Comparison of ENCODE assay signal across 20 cellular contexts in the genomic region with DNA sequence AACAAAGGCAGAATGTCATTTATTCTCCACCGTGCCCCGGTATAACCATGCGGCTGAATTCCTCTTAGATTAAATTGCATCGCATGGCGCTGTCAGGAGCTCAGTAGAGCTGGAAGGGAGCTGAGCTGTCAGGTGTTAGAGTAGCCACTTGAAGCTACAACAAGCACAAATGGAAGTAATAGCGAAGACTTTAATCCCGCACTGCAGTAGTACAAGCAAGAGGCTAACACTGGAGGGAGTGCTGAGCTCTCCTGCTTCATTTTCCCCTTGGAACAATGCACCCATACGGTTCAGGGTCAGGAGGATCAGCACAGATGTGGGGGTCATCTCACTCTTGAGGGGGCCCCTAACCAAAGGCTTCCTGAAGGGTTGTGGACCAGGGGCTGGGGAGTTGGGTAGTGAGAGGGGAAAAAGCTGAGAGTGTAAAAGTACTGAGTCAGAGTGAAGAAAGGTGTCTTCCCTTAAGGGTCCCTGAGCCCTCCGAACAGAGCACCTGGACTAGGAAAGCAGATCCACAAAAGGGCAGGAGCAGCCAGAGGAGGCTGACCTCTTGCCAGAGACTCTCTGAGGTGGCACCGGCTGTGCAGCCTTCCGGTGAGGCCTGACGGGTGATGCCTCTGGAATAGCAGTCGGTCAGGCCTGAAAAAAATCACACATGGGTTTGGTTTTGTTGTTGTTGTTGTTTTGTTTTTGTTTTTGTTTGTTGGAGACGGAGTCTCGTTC. TPM values are rescaled to one million over a fixed set of nuclear protein-coding genes. Genes with fewer than 3 reads are reported as not detected.
DNase-seq lines count a peak whose midpoint lies in the region; ATAC-seq, FAIRE-seq and TF ChIP-seq lines count a peak whose summit lies in the region.
"Had no signal": no experiment of that assay in that cellular context is flagged by ENCODE, and none has a peak within 500 bp of the region (broad histone marks: within the 10 kb centered on the region; RNA-seq: fewer than 3 reads in every experiment).

No MANE protein-coding gene starts in this region.

- no peak for DNase-seq in HepG2 (ENCODE audit: low spot score)
- DNase-seq in right lobe of liver, result no peak
- no peak for DNase-seq in chondrocyte (ENCODE audit: low spot score)
- DNase-seq in iPS-NIHi7 (ENCODE audit: extremely low spot score), result peak; percentile 63
- no peak for DNase-seq in hepatic stellate cell (ENCODE audit: low spot score)
- DNase-seq in Caco-2, result no peak
- no peak for DNase-seq in PC-9
- DNase-seq in RWPE1 (ENCODE audit: low spot score), result no peak
- DNase-seq: activated CD8-positive, alpha-beta T cell treated with anti-CD3 and anti-CD28 coated beads, Interleukin-2, amount 10 ng/mL, durations not matched to agents 7 days and 5 days; amniotic stem cell; colonic mucosa; COR-L47; GF-D8; KBM-7; kidney glomerular epithelial cell; NCI-H1105 treated with DMSO at 0.1 percent for 48 hours; OCI-M1; pancreas; stimulated activated naive B cell treated with anti-CD40 and anti-IgM and Interleukin-4, amounts not matched to agents 10 μg/mL and 1 μg/mL and 100 μg/mL, for 72 hours had no signal

- H3K79me2 ChIP-seq in HepG2 (ENCODE audit: insufficient read depth, low read length), result no peaks in the 10 kb centered on the region
- no peaks in the 10 kb centered on the region for H3K79me2 ChIP-seq in PC-9 (ENCODE audit: low read depth)

- no peak for FAIRE-seq in HepG2 (lab: Jason Lieb, UNC)
- FAIRE-seq: pancreas had no signal

- H3K36me3 Mint-ChIP-seq in chondrocyte (ENCODE audit: low read depth) (no peaks in the 10 kb centered on the region), Caco-2 (ENCODE audit: insufficient read depth, unreplicated experiment) (no peaks in the 10 kb centered on the region)
- H3K36me3 Mint-ChIP-seq: stimulated activated naive B cell treated with anti-CD40 and anti-IgM and Interleukin-4, amounts not matched to agents 10 μg/mL and 1 μg/mL and 100 μg/mL, for 72 hours; type B pancreatic cell had no signal

- CTCF ChIA-PET in HepG2 (lab: Yijun Ruan, JAX; ENCODE audit: low intra/inter-chr PET ratio, low total read pairs) (no interaction called here), Caco-2 (lab: Charles Lee) (interaction anchor here (1.6 kb wide), 1 partner anchor 24 kb away, joined by 5 read pairs; no protein-coding TSS in a partner anchor), PC-9 (lab: Charles Lee) (no interaction called here), RWPE1 (lab: Yijun Ruan, JAX) (no interaction called here)

- H3K36me3 ChIP-seq in HepG2 (replicated peaks in 1 of 2; ENCODE audit: control insufficient read depth in 1 of 2, insufficient read depth in 2 of 2, low read length in 2 of 2) (no peaks in the 10 kb centered on the region), right lobe of liver (no peaks in the 10 kb centered on the region), Caco-2 (ENCODE audit: control insufficient read depth, insufficient read depth, low read length) (no peaks in the 10 kb centered on the region), PC-9 (ENCODE audit: low read depth) (no peaks in the 10 kb centered on the region)
- H3K36me3 ChIP-seq: colonic mucosa, pancreas had no signal

- H3K9me3 Mint-ChIP-seq in chondrocyte (ENCODE audit: low read depth) (no peaks in the 10 kb centered on the region), Caco-2 (ENCODE audit: unreplicated experiment) (no peaks in the 10 kb centered on the region)
- H3K9me3 Mint-ChIP-seq: stimulated activated naive B cell treated with anti-CD40 and anti-IgM and Interleukin-4, amounts not matched to agents 10 μg/mL and 1 μg/mL and 100 μg/mL, for 72 hours; type B pancreatic cell had no signal

- intact Hi-C loops in HepG2 (cut with micrococcal nuclease; ENCODE audit: unreplicated experiment), result no loop called here
- intact Hi-C loops in right lobe of liver (cut with DNase I), result no loop called here
- intact Hi-C loops in Caco-2 (cut with micrococcal nuclease; ENCODE audit: unreplicated experiment), result no loop called here
- intact Hi-C loops in PC-9 (cut with micrococcal nuclease; ENCODE audit: unreplicated experiment), result no loop called here

- H3K4me2 ChIP-seq in HepG2 (ENCODE audit: low read depth, low read length), result no peak overlapping the region
- no peak overlapping the region for H3K4me2 ChIP-seq in PC-9

- H3K9me2 ChIP-seq in PC-9 (ENCODE audit: insufficient read depth), result no peaks in the 10 kb centered on the region

- in situ Hi-C loops in HepG2 (cut with HindIII; ENCODE audit: extremely low pct_ligation_motif_present, low pct_unique_long_range_greater_than_20kb), result no loop called here

- no peak overlapping the region for H3K27ac ChIP-seq in HepG2 (ENCODE audit: extremely low read length, insufficient read depth, low read length)
- no peak overlapping the region for H3K27ac ChIP-seq in right lobe of liver
- H3K27ac ChIP-seq in PC-9, result no peak overlapping the region
- H3K27ac ChIP-seq in RWPE1, result no peak overlapping the region
- H3K27ac ChIP-seq: colonic mucosa, pancreas had no signal

- no peaks in the 10 kb centered on the region for H3F3A ChIP-seq in PC-9 (ENCODE audit: insufficient read depth, low read depth)

- H3K9me3 ChIP-seq in HepG2 (ENCODE audit: low read length) (no peaks in the 10 kb centered on the region), right lobe of liver (no peaks in the 10 kb centered on the region), Caco-2 (no peaks in the 10 kb centered on the region), PC-9 (ENCODE audit: insufficient read depth, low read depth) (no peaks in the 10 kb centered on the region)
- H3K9me3 ChIP-seq: colonic mucosa, pancreas had no signal

- POLR2A ChIA-PET in HepG2 (lab: Yijun Ruan, JAX), result no interaction called here
- POLR2A ChIA-PET in Caco-2 (lab: Charles Lee), result no interaction called here
- POLR2A ChIA-PET in PC-9 (lab: Charles Lee; ENCODE audit: unreplicated experiment), result no interaction called here
- POLR2A ChIA-PET in RWPE1 (lab: Yijun Ruan, JAX; ENCODE audit: low non-redundant PET), result no interaction called here

- H2AFZ ChIP-seq in HepG2 (ENCODE audit: low read length) (no peak overlapping the region), PC-9 (no peak overlapping the region)

- no peak overlapping the region for H3K4me3 ChIP-seq in HepG2 (replicated peaks in 1 of 3; ENCODE audit: insufficient read depth in 1 of 3, low read depth in 2 of 3, low read length in 3 of 3)
- no peak overlapping the region for H3K4me3 ChIP-seq in right lobe of liver
- H3K4me3 ChIP-seq in Caco-2 (ENCODE audit: low read depth, low read length), result no peak overlapping the region
- no peak overlapping the region for H3K4me3 ChIP-seq in PC-9
- H3K4me3 ChIP-seq: colonic mucosa, pancreas had no signal

- TF ChIP-seq EP300 in HepG2 (IDR thresholded peaks at IDR 0.05; ENCODE audit: low read depth in 2 of 2, low read length in 2 of 2), result no peak
- TF ChIP-seq EP300 in HepG2 (CRISPR knock-in tag; IDR thresholded peaks at IDR 0.05; ENCODE audit: borderline replicate concordance), result no peak

- H3K4me1 Mint-ChIP-seq in chondrocyte (ENCODE audit: low read depth) (no peaks in the 10 kb centered on the region), Caco-2 (ENCODE audit: low read depth, unreplicated experiment) (no peaks in the 10 kb centered on the region)
- H3K4me1 Mint-ChIP-seq: stimulated activated naive B cell treated with anti-CD40 and anti-IgM and Interleukin-4, amounts not matched to agents 10 μg/mL and 1 μg/mL and 100 μg/mL, for 72 hours had no signal

- H3K27me3 Mint-ChIP-seq in chondrocyte (ENCODE audit: low read depth), result no peaks in the 10 kb centered on the region
- no peaks in the 10 kb centered on the region for H3K27me3 Mint-ChIP-seq in Caco-2 (ENCODE audit: insufficient read depth, unreplicated experiment)
- H3K27me3 Mint-ChIP-seq: type B pancreatic cell had no signal

- no peak overlapping the region for H3K9ac ChIP-seq in HepG2 (ENCODE audit: insufficient read depth, low read depth, low read length)

- peak; percentile 21; the same call in 1 of the 2 replicates for TF ChIP-seq RAD21 in HepG2 (CRISPR knock-in tag; IDR thresholded peaks at IDR 0.05)

- H3K4me3 Mint-ChIP-seq in chondrocyte (ENCODE audit: unreplicated experiment) (no peak overlapping the region), Caco-2 (ENCODE audit: unreplicated experiment) (no peak overlapping the region)
- H3K4me3 Mint-ChIP-seq: activated CD8-positive, alpha-beta T cell treated with anti-CD3 and anti-CD28 coated beads, Interleukin-2, amount 10 ng/mL, durations not matched to agents 7 days and 5 days; stimulated activated naive B cell treated with anti-CD40 and anti-IgM and Interleukin-4, amounts not matched to agents 10 μg/mL and 1 μg/mL and 100 μg/mL, for 72 hours; type B pancreatic cell had no signal

- H3K4me1 ChIP-seq in HepG2 (ENCODE audit: insufficient read depth, low read length) (peaks cover 24% of the 10 kb centered on the region), right lobe of liver (peaks cover 0 to 9% (median 4%) of the 10 kb centered on the region in 4 donors), Caco-2 (no peaks in the 10 kb centered on the region), PC-9 (replicated peaks; ENCODE audit: insufficient read depth) (no peaks in the 10 kb centered on the region)
- H3K4me1 ChIP-seq: colonic mucosa, pancreas had no signal

- TF ChIP-seq CTCF in HepG2 (CRISPR knock-in tag; IDR thresholded peaks at IDR 0.05), result peak; percentile 49
- TF ChIP-seq CTCF in right lobe of liver (IDR thresholded peaks at IDR 0.05), result no peak
- TF ChIP-seq CTCF in chondrocyte (IDR thresholded peaks at IDR 0.05), result peak; percentile 42
- no peak for TF ChIP-seq CTCF in Caco-2 (IDR thresholded peaks at IDR 0.05; ENCODE audit: insufficient read depth in 1 of 2, low read depth in 1 of 2, low read length in 1 of 2, severe bottlenecking in 1 of 2, unreplicated experiment in 1 of 2)
- TF ChIP-seq CTCF in PC-9 (conservative IDR thresholded peaks at IDR 0.05), result no peak
- no peak for TF ChIP-seq CTCF in RWPE1 (conservative IDR thresholded peaks at IDR 0.05; ENCODE audit: low read depth)

- H4K20me1 ChIP-seq in HepG2 (ENCODE audit: insufficient read depth, low read length), result no peaks in the 10 kb centered on the region
- H4K20me1 ChIP-seq in PC-9 (ENCODE audit: insufficient read depth), result no peaks in the 10 kb centered on the region

- peak; percentile 76 for ATAC-seq in HepG2
- no peak for ATAC-seq in right lobe of liver
- ATAC-seq: activated CD8-positive, alpha-beta T cell treated with anti-CD3 and anti-CD28 coated beads, Interleukin-2, amount 10 ng/mL, durations not matched to agents 7 days and 5 days; pancreas; stimulated activated naive B cell treated with anti-CD40 and anti-IgM and Interleukin-4, amounts not matched to agents 10 μg/mL and 1 μg/mL and 100 μg/mL, for 72 hours had no signal

- no peak overlapping the region for H3K27ac Mint-ChIP-seq in chondrocyte (ENCODE audit: unreplicated experiment)
- no peak overlapping the region for H3K27ac Mint-ChIP-seq in Caco-2 (ENCODE audit: unreplicated experiment)
- H3K27ac Mint-ChIP-seq: activated CD8-positive, alpha-beta T cell treated with anti-CD3 and anti-CD28 coated beads, Interleukin-2, amount 10 ng/mL, durations not matched to agents 7 days and 5 days; type B pancreatic cell had no signal

- H3K27me3 ChIP-seq in HepG2 (ENCODE audit: control insufficient read depth in 1 of 2, insufficient read depth in 2 of 2, low read length in 2 of 2) (peaks cover 0 to 8% of the 10 kb centered on the region in 2 experiments; a peak in 1 of 5 replicates), right lobe of liver (no peaks in the 10 kb centered on the region), Caco-2 (replicated peaks; ENCODE audit: control insufficient read depth, insufficient read depth, low read length) (no peaks in the 10 kb centered on the region), PC-9 (ENCODE audit: insufficient read depth, low read depth) (no peaks in the 10 kb centered on the region)
- H3K27me3 ChIP-seq: colonic mucosa, pancreas had no signal

- 49% methylated on average over 15 of the region's 15 CpGs for WGBS in HepG2 (ENCODE audit: low lambda C conversion rate)
- 75% methylated on average over 13 of the region's 15 CpGs for WGBS in right lobe of liver (ENCODE audit: insufficient coverage, low coverage, low lambda C conversion rate, missing lambda C conversion rate)

- TF ChIP-seq POLR2A in HepG2 (IDR thresholded peaks at IDR 0.05; ENCODE audit: insufficient read depth in 1 of 2, low read depth in 2 of 2, low read length in 2 of 2) (no peak), right lobe of liver (IDR thresholded peaks at IDR 0.05) (no peak)

- BruUV-seq in HepG2 (replicated peaks; lab: Mats Ljungman, UMichigan), result no TSS peak
- no TSS peak for BruUV-seq in Caco-2 (replicated peaks; lab: Mats Ljungman, UMichigan)
- no TSS peak for BruUV-seq in PC-9 (replicated peaks; lab: Mats Ljungman, UMichigan)

RNA-seq across cellular contexts. Expression of a gene that starts 36.0 kb away (rescaled TPM):
- total RNA-seq in HepG2 (2016; rRNA removed; fragmentation: Illumina TruSeq; extraction: Trizol) (20.7 and 21.9 TPM in 2 replicates), right lobe of liver (10 to 100 TPM; 20.3 to 41.5 (median 22.7) TPM), chondrocyte (15.2 to 19.7 TPM (median 15.7 TPM) in 3 replicates), Caco-2 (2022) (21.4 and 22.5 TPM in 2 replicates), PC-9 (2021) (28.9 and 35.7 TPM in 2 replicates)
- 7.2 and 7.4 TPM in 2 replicates for total RNA-seq in HepG2 (2016; cell fraction: cytosol; rRNA removed; fragmentation: Illumina TruSeq; extraction: Trizol; ENCODE audit: low read depth)
- total RNA-seq in HepG2 (2016; cell fraction: insoluble cytoplasmic fraction; rRNA removed; fragmentation: Illumina TruSeq; extraction: Trizol), result 21.0 and 24.2 TPM in 2 replicates
- total RNA-seq in HepG2 (2016; cell fraction: membrane; rRNA removed; fragmentation: Illumina TruSeq; extraction: Trizol), result 6.5 and 6.8 TPM in 2 replicates
- 39.5 and 40.0 TPM in 2 replicates for total RNA-seq in HepG2 (2016; cell fraction: nucleus; rRNA removed; fragmentation: Illumina TruSeq; extraction: Trizol)
- polyA plus RNA-seq in HepG2 (2011; rRNA removed), result 6.9 and 7.3 TPM in 2 replicates
- polyA plus RNA-seq in HepG2 (2011; cell fraction: cytosol; rRNA removed), result 1.9 and 2.8 TPM in 2 replicates
- 14.0 and 21.4 TPM in 2 replicates for polyA plus RNA-seq in HepG2 (2011; cell fraction: nucleus; rRNA removed)
- polyA plus RNA-seq in HepG2 (2012), result 9.3 and 12.6 TPM in 2 replicates
- polyA plus RNA-seq in HepG2 (2016; cell fraction: cytosol; fragmentation: Illumina TruSeq; extraction: Trizol; ENCODE audit: low read depth), result 1.2 and 1.7 TPM in 2 replicates
- polyA plus RNA-seq in HepG2 (2016; cell fraction: insoluble cytoplasmic fraction; fragmentation: Illumina TruSeq; extraction: Trizol; ENCODE audit: low read depth), result 17.1 and 20.0 TPM in 2 replicates
- 2.4 and 2.8 TPM in 2 replicates for polyA plus RNA-seq in HepG2 (2016; cell fraction: membrane; fragmentation: Illumina TruSeq; extraction: Trizol; ENCODE audit: low read depth)
- polyA plus RNA-seq in HepG2 (2016; cell fraction: nucleus; fragmentation: Illumina TruSeq; extraction: Trizol; ENCODE audit: insufficient read depth, low read depth), result 30.7 and 35.3 TPM in 2 replicates
- polyA minus RNA-seq in HepG2 (2011; rRNA and poly(A)+ RNA removed; ENCODE audit: low replicate concordance), result 4.0 and 4.6 TPM in 2 replicates
- 2.9 and 3.2 TPM in 2 replicates for polyA minus RNA-seq in HepG2 (2011; cell fraction: cytosol; rRNA and poly(A)+ RNA removed)
- polyA minus RNA-seq in HepG2 (2011; cell fraction: nucleus; rRNA and poly(A)+ RNA removed), result 55.5 and 58.1 TPM in 2 replicates

Comparison
In these comparisons a context has a peak if more than half of its experiments do, and no peak if none do; other contexts are left out.
1. CTCF ChIP-seq: peak in HepG2 (single experiment) and chondrocyte (single experiment); none in right lobe of liver (0 of 4), Caco-2 (0 of 2), PC-9 (single experiment) and RWPE1 (single experiment).